Comparison of ENCODE assay signal across 40 cellular contexts in the genomic region with DNA sequence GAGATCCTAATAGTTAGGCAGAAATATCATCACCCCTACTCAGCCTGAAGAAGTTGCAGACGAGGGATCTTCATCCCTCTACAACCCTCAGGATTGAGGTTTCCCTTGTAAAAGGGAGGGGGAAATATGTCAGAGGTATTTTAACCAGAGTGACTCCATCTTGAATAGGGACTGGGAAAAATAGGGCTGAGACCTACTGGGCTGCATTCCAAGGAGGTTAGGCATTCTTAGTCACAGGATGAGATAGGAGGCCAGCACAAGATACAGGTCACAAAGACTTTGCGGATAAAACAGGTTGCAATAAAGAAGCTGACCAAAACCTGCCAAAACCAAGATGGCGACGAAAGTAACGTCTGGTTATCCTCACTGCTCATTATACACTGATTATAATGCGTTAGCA. TPM values are rescaled to one million over a fixed set of nuclear protein-coding genes. Genes with fewer than 3 reads are reported as not detected.
"Had no signal": no experiment of that assay in that cellular context is flagged by ENCODE, and none has a peak within 500 bp of the region (broad histone marks: within the 10 kb centered on the region; RNA-seq: fewer than 3 reads in every experiment).

No MANE protein-coding gene starts in this region.

- H3K27ac ChIP-seq: adrenal gland, brain microvascular endothelial cell, cardiac muscle cell, PC-9, WERI-Rb-1 had no signal

- H3K4me1 Mint-ChIP-seq: activated CD4-positive, alpha-beta memory T cell treated with anti-CD3 and anti-CD28 coated beads, Interleukin-2, amount 10 ng/mL, durations not matched to agents 7 days and 5 days; activated CD8-positive, alpha-beta memory T cell treated with anti-CD3 and anti-CD28 coated beads, Interleukin-2, amount 10 ng/mL, durations not matched to agents 7 days and 5 days; activated T-helper 17 cell treated with anti-CD3 and anti-CD28 coated beads, Interleukin-2, amount 50 U/mL, for 72 hours; central memory CD8-positive, alpha-beta T cell had no signal

- FAIRE-seq: RCC 7860 had no signal

- H3K27me3 Mint-ChIP-seq: activated CD4-positive, alpha-beta memory T cell treated with anti-CD3 and anti-CD28 coated beads, Interleukin-2, amount 10 ng/mL, durations not matched to agents 7 days and 5 days; activated CD8-positive, alpha-beta memory T cell treated with anti-CD3 and anti-CD28 coated beads, Interleukin-2, amount 10 ng/mL, durations not matched to agents 7 days and 5 days; activated T-helper 17 cell treated with anti-CD3 and anti-CD28 coated beads, Interleukin-2, amount 50 U/mL, for 72 hours; central memory CD8-positive, alpha-beta T cell had no signal

- H3K4me3 ChIP-seq: adrenal gland, cardiac muscle cell, PC-9 had no signal

- H3K4me1 ChIP-seq: adrenal gland had no signal

- H3K27me3 ChIP-seq: brain microvascular endothelial cell, cardiac muscle cell had no signal

- H3K27ac Mint-ChIP-seq: activated CD4-positive, alpha-beta memory T cell treated with anti-CD3 and anti-CD28 coated beads, Interleukin-2, amount 10 ng/mL, durations not matched to agents 7 days and 5 days; activated CD8-positive, alpha-beta memory T cell treated with anti-CD3 and anti-CD28 coated beads, Interleukin-2, amount 10 ng/mL, durations not matched to agents 7 days and 5 days; activated naive CD4-positive, alpha-beta T cell treated with anti-CD3 and anti-CD28 coated beads for 36 hours; activated naive CD4-positive, alpha-beta T cell treated with anti-CD3 and anti-CD28 coated beads, Interleukin-2, amount 50 U/mL, for 72 hours; activated T-cell treated with anti-CD3 and anti-CD28 coated beads, Interleukin-2, amount 50 U/mL, for 72 hours; activated T-helper 17 cell treated with anti-CD3 and anti-CD28 coated beads, Interleukin-2, amount 50 U/mL, for 72 hours had no signal

- ATAC-seq: activated CD8-positive, alpha-beta memory T cell treated with anti-CD3 and anti-CD28 coated beads, Interleukin-2, amount 10 ng/mL, durations not matched to agents 7 days and 5 days; activated naive CD4-positive, alpha-beta T cell treated with anti-CD3 and anti-CD28 coated beads, Interleukin-2, amount 50 U/mL, for 72 hours; activated T-cell treated with anti-CD3 and anti-CD28 coated beads, Interleukin-2, amount 50 U/mL, for 72 hours; activated T-helper 17 cell treated with anti-CD3 and anti-CD28 coated beads, Interleukin-2, amount 50 U/mL, for 72 hours had no signal

- H3K36me3 Mint-ChIP-seq: activated CD8-positive, alpha-beta memory T cell treated with anti-CD3 and anti-CD28 coated beads, Interleukin-2, amount 10 ng/mL, durations not matched to agents 7 days and 5 days; activated naive CD4-positive, alpha-beta T cell treated with anti-CD3 and anti-CD28 coated beads, Interleukin-2, amount 50 U/mL, for 72 hours had no signal

- H3K4me2 ChIP-seq: PC-9 had no signal

- H2AFZ ChIP-seq: PC-9 had no signal

- H3K9me3 Mint-ChIP-seq: activated CD4-positive, alpha-beta memory T cell treated with anti-CD3 and anti-CD28 coated beads, Interleukin-2, amount 10 ng/mL, durations not matched to agents 7 days and 5 days had no signal

- H3K4me3 Mint-ChIP-seq: activated CD4-positive, alpha-beta memory T cell treated with anti-CD3 and anti-CD28 coated beads, Interleukin-2, amount 10 ng/mL, durations not matched to agents 7 days and 5 days; activated CD8-positive, alpha-beta memory T cell treated with anti-CD3 and anti-CD28 coated beads, Interleukin-2, amount 10 ng/mL, durations not matched to agents 7 days and 5 days; activated naive CD4-positive, alpha-beta T cell treated with anti-CD3 and anti-CD28 coated beads for 36 hours; activated T-cell treated with anti-CD3 and anti-CD28 coated beads, Interleukin-2, amount 50 U/mL, for 72 hours; activated T-helper 17 cell treated with anti-CD3 and anti-CD28 coated beads, Interleukin-2, amount 50 U/mL, for 72 hours; central memory CD8-positive, alpha-beta T cell had no signal

- H3K36me3 ChIP-seq: adrenal gland, brain microvascular endothelial cell, cardiac muscle cell, WERI-Rb-1 had no signal

- DNase-seq: activated CD4-positive, alpha-beta memory T cell treated with anti-CD3 and anti-CD28 coated beads, Interleukin-2, amount 10 ng/mL, durations not matched to agents 7 days and 5 days; activated CD4-positive, alpha-beta T cell treated with anti-CD3 and anti-CD28 coated beads for 1 hour; activated CD4-positive, alpha-beta T cell treated with anti-CD3 and anti-CD28 coated beads for 48 hours; activated CD4-positive, CD25-positive, alpha-beta regulatory T cell; activated CD8-positive, alpha-beta memory T cell treated with anti-CD3 and anti-CD28 coated beads for 24 hours; activated CD8-positive, alpha-beta memory T cell treated with anti-CD3 and anti-CD28 coated beads, Interleukin-2, amount 10 ng/mL, durations not matched to agents 7 days and 5 days; activated CD8-positive, alpha-beta memory T cell treated with anti-CD3 and anti-CD28 coated beads, Interleukin-2, amount 50 U/mL, for 48 hours; activated effector memory CD4-positive, alpha-beta T cell treated with anti-CD3 and anti-CD28 coated beads, Interleukin-2, amount 50 U/mL, for 16 hours; activated naive CD4-positive, alpha-beta T cell treated with anti-CD3 and anti-CD28 coated beads for 36 hours; activated T-cell treated with anti-CD3 and anti-CD28 coated beads, Interleukin-2, amount 50 U/mL, for 72 hours; adrenal gland; anterior cingulate cortex; brain microvascular endothelial cell; Kasumi-1; MM.1S; MV-4-11; NCI-H1092; NCI-H1417; NCI-H146; NCI-H187; NCI-H2029 treated with DMSO at 0.1 percent for 48 hours; NCI-H2107; NCI-H2171; NCI-H510A; NCI-H526; NCI-H748 treated with DMSO at 0.1 percent for 48 hours; NK-92 treated with Interleukin-12 subunit alpha and Interleukin-12 subunit beta, amount 100 ng/mL, for 24 hours; PC-9; Right ventricle myocardium superior; SW 1271; T-helper 1 cell; T-helper 2 cell; T-helper 9 cell; WERI-Rb-1 had no signal

RNA-seq across cellular contexts. Expression of a gene that starts 17.5 kb away (rescaled TPM):
- total RNA-seq: activated CD4-positive, alpha-beta memory T cell treated with anti-CD3 and anti-CD28 coated beads, Interleukin-2, amount 10 ng/mL, durations not matched to agents 7 days and 5 days; activated CD8-positive, alpha-beta memory T cell treated with anti-CD3 and anti-CD28 coated beads, Interleukin-2, amount 10 ng/mL, durations not matched to agents 7 days and 5 days; activated naive CD4-positive, alpha-beta T cell treated with anti-CD3 and anti-CD28 coated beads for 36 hours; activated naive CD4-positive, alpha-beta T cell treated with anti-CD3 and anti-CD28 coated beads, Interleukin-2, amount 50 U/mL, for 72 hours; activated T-cell treated with anti-CD3 and anti-CD28 coated beads, Interleukin-2, amount 50 U/mL, for 72 hours; activated T-helper 17 cell treated with anti-CD3 and anti-CD28 coated beads, Interleukin-2, amount 50 U/mL, for 72 hours; cardiac muscle cell; chondrocyte; PC-9; Right ventricle myocardium superior had no signal
- polyA plus RNA-seq: cardiac muscle cell had no signal
